30 cellular contexts compared by ENCODE assay signal in genomic region chr12:84656705-84657104, GRCh38.
"Had no signal": no experiment of that assay in that cellular context is flagged by ENCODE, and none has a peak within 500 bp of the region (broad histone marks: within the 10 kb centered on the region; RNA-seq: fewer than 3 reads in every experiment).

No MANE protein-coding gene starts in this region.

- H3K4me1 Mint-ChIP-seq: activated B cell treated with CpG ODN at 0.5 μM for 24 hours; activated naive CD4-positive, alpha-beta T cell treated with anti-CD3 and anti-CD28 coated beads, Interleukin-2, amount 50 U/mL, for 24 hours; activated naive CD8-positive, alpha-beta T cell treated with anti-CD3 and anti-CD28 coated beads for 36 hours; activated naive CD8-positive, alpha-beta T cell treated with anti-CD3 and anti-CD28 coated beads, Interleukin-2, amount 50 U/mL, for 24 hours; activated T-helper 17 cell treated with anti-CD3 and anti-CD28 coated beads, Interleukin-2, amount 50 U/mL, for 72 hours; T-helper 17 cell had no signal

- H3K27me3 ChIP-seq: ascending aorta, esophagus muscularis mucosa, gastroesophageal sphincter had no signal

- H3K27ac Mint-ChIP-seq: activated B cell treated with CpG ODN at 0.5 μM for 24 hours; activated CD8-positive, alpha-beta T cell treated with anti-CD3 and anti-CD28 coated beads for 36 hours; activated naive CD4-positive, alpha-beta T cell treated with anti-CD3 and anti-CD28 coated beads, Interleukin-2, amount 50 U/mL, for 24 hours; activated naive CD8-positive, alpha-beta T cell treated with anti-CD3 and anti-CD28 coated beads for 36 hours; activated naive CD8-positive, alpha-beta T cell treated with anti-CD3 and anti-CD28 coated beads, Interleukin-2, amount 50 U/mL, for 24 hours; activated T-helper 17 cell treated with anti-CD3 and anti-CD28 coated beads, Interleukin-2, amount 50 U/mL, for 72 hours; brain; effector memory CD8-positive, alpha-beta T cell; T-helper 17 cell; T-helper 2 cell treated with Interferon-gamma antibody and Interleukin-4, amounts not matched to agents 5 μg/mL and 100 μg/mL, for 36 hours had no signal

- H3K27ac ChIP-seq: ascending aorta, esophagus muscularis mucosa, gastroesophageal sphincter, WERI-Rb-1 had no signal

- H3K4me3 Mint-ChIP-seq: activated B cell treated with CpG ODN at 0.5 μM for 24 hours; activated CD8-positive, alpha-beta T cell treated with anti-CD3 and anti-CD28 coated beads for 36 hours; activated naive CD4-positive, alpha-beta T cell treated with anti-CD3 and anti-CD28 coated beads, Interleukin-2, amount 50 U/mL, for 24 hours; activated naive CD8-positive, alpha-beta T cell treated with anti-CD3 and anti-CD28 coated beads for 36 hours; activated naive CD8-positive, alpha-beta T cell treated with anti-CD3 and anti-CD28 coated beads, Interleukin-2, amount 50 U/mL, for 24 hours; activated T-cell treated with anti-CD3 and anti-CD28 coated beads, Interleukin-2, amount 50 U/mL, for 4 hours; activated T-helper 17 cell treated with anti-CD3 and anti-CD28 coated beads, Interleukin-2, amount 50 U/mL, for 72 hours; brain; effector memory CD8-positive, alpha-beta T cell; T-helper 17 cell; T-helper 2 cell treated with Interferon-gamma antibody and Interleukin-4, amounts not matched to agents 5 μg/mL and 100 μg/mL, for 36 hours had no signal

- H3K4me3 ChIP-seq: ascending aorta, esophagus muscularis mucosa, gastroesophageal sphincter had no signal

- H3K36me3 Mint-ChIP-seq: activated naive CD4-positive, alpha-beta T cell treated with anti-CD3 and anti-CD28 coated beads, Interleukin-2, amount 50 U/mL, for 24 hours; activated naive CD8-positive, alpha-beta T cell treated with anti-CD3 and anti-CD28 coated beads for 36 hours; brain had no signal

- DNase-seq: activated B cell treated with CpG ODN at 0.5 μM for 24 hours; activated CD4-positive, alpha-beta T cell treated with anti-CD3 and anti-CD28 coated beads for 48 hours; activated CD4-positive, alpha-beta T cell treated with anti-CD3 and anti-CD28 coated beads, Interleukin-2, amount 50 U/mL, for 1 hour; activated CD4-positive, alpha-beta T cell treated with anti-CD3 and anti-CD28 coated beads, Interleukin-2, amount 50 U/mL, for 48 hours; activated CD8-positive, alpha-beta memory T cell treated with anti-CD3 and anti-CD28 coated beads for 24 hours; activated CD8-positive, alpha-beta T cell treated with anti-CD3 and anti-CD28 coated beads for 36 hours; activated effector memory CD4-positive, alpha-beta T cell treated with Interleukin-2 at 50 U/mL for 16 hours; activated gamma-delta T cell treated with Interleukin-2 at 50 U/mL for 16 hours; activated naive CD4-positive, alpha-beta T cell treated with Interleukin-2 at 50 U/mL for 16 hours; activated naive CD8-positive, alpha-beta T cell treated with anti-CD3 and anti-CD28 coated beads for 36 hours; activated naive CD8-positive, alpha-beta T cell treated with anti-CD3 and anti-CD28 coated beads, Interleukin-2, amount 50 U/mL, for 24 hours; activated T-cell treated with anti-CD3 and anti-CD28 coated beads, Interleukin-2, amount 50 U/mL, for 4 hours; caudate nucleus; cortex of kidney; dermis blood vessel endothelial cell; effector CD4-positive, alpha-beta T cell; effector memory CD8-positive, alpha-beta T cell; erythroblast; foreskin melanocyte; T-helper 1 cell; T-helper 17 cell; T1000; WERI-Rb-1 had no signal

- H3K9me3 Mint-ChIP-seq: activated B cell treated with CpG ODN at 0.5 μM for 24 hours; activated CD8-positive, alpha-beta T cell treated with anti-CD3 and anti-CD28 coated beads for 36 hours; activated naive CD4-positive, alpha-beta T cell treated with anti-CD3 and anti-CD28 coated beads, Interleukin-2, amount 50 U/mL, for 24 hours; activated naive CD8-positive, alpha-beta T cell treated with anti-CD3 and anti-CD28 coated beads for 36 hours; activated naive CD8-positive, alpha-beta T cell treated with anti-CD3 and anti-CD28 coated beads, Interleukin-2, amount 50 U/mL, for 24 hours; T-helper 2 cell treated with Interferon-gamma antibody and Interleukin-4, amounts not matched to agents 5 μg/mL and 100 μg/mL, for 36 hours had no signal

- H3K27me3 Mint-ChIP-seq: activated B cell treated with CpG ODN at 0.5 μM for 24 hours; activated CD8-positive, alpha-beta T cell treated with anti-CD3 and anti-CD28 coated beads for 36 hours; activated naive CD4-positive, alpha-beta T cell treated with anti-CD3 and anti-CD28 coated beads, Interleukin-2, amount 50 U/mL, for 24 hours; activated naive CD8-positive, alpha-beta T cell treated with anti-CD3 and anti-CD28 coated beads for 36 hours; activated naive CD8-positive, alpha-beta T cell treated with anti-CD3 and anti-CD28 coated beads, Interleukin-2, amount 50 U/mL, for 24 hours; activated T-helper 17 cell treated with anti-CD3 and anti-CD28 coated beads, Interleukin-2, amount 50 U/mL, for 72 hours; brain; effector memory CD8-positive, alpha-beta T cell; T-helper 17 cell had no signal

- H3K36me3 ChIP-seq: ascending aorta, esophagus muscularis mucosa, gastroesophageal sphincter, WERI-Rb-1 had no signal

- H3K4me1 ChIP-seq: ascending aorta, esophagus muscularis mucosa, gastroesophageal sphincter had no signal

- H3K9me3 ChIP-seq: ascending aorta, esophagus muscularis mucosa, gastroesophageal sphincter had no signal
